In the genomic region with DNA sequence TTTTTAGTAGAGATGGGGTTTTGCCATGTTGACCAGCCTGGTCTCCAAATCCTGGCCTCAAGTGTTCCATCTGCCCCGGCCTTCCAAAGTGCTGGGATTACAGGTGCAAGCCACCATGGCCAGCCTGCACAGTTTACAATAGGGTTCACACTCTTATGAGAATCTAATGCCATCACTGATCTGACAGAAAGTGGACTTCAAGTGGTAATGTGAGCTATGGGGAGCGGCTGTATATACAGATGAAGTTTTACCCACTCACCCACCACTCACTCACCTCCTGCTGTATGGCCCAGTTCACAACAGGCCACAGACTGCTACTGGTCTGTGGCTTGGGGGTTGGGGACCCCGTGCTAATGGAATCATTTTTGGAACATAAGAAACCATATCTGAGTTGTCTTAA, we compare ENCODE assay signal across 7 cellular contexts.
"Had no signal": no experiment of that assay in that cellular context is flagged by ENCODE, and none has a peak within 500 bp of the region (broad histone marks: within the 10 kb centered on the region; RNA-seq: fewer than 3 reads in every experiment).

No MANE protein-coding gene starts in this region.

- H3K36me3 Mint-ChIP-seq: IgD-negative memory B cell had no signal

- H3K27me3 Mint-ChIP-seq: IgD-negative memory B cell had no signal

- H3K4me1 Mint-ChIP-seq: IgD-negative memory B cell had no signal

- DNase-seq: IMR-90, KBM-7, KG1 had no signal

- H3K27ac ChIP-seq: HL-60 had no signal

- H3K4me3 Mint-ChIP-seq: IgD-negative memory B cell had no signal

- ATAC-seq: HepG2, K562 had no signal

- H3K4me3 ChIP-seq: K562 had no signal

- H3K9me3 Mint-ChIP-seq: IgD-negative memory B cell had no signal
